ENCODE assay signal across 1 cellular context in the genomic region with DNA sequence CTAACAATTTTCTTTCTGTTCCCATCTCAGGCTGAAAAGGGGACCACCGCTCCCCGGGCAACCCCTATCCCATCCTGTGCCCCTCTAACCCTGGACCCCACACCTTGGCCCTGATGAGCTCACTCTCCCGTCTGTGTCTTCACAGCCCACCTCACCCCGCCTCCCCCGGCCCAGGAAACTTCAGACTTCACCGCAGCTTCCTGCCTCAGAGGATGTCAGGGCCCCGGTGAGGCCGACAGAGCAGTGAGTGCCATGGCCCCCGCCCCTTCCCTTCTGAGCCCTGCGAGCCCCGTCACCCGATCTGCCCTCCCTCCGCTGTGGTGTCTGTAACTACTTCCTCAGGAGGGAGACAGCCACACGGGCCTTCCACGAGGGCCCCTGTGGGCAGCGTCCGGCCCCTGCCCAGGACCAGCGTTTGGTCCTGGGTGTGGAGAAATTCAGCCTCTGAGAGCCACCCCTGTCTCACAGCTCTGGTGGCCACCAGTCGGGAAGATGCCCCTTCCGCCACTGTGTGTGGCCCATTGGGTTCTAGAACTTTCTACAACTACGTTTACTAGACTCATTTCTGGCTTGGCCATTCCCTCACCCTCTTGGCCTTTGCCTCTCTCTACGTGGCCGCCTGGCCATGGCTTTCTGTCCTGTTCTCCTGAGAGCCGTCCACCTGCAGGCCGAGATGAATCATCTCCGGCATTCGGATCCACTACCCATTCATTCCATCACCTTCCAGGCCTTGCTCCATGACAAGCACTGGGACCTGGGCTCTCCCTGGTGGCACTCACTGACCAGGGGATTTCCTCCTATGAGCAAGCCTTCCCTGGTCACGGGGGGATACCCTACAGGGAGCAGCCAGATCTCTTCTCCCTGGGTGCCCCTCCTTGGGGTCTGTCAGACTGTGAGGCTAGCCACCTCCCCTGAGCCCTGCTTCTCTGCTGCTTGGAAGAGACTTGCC.
TF ChIP-seq lines count a peak whose summit lies in the region.

No MANE protein-coding gene starts in this region.

TF ChIP-seq in endothelial cell of umbilical vein, 7 proteins besides CTCF, POLR2A, EP300 and RAD21 (continued from another document):
- TF ChIP-seq MYC (IDR thresholded peaks at IDR 0.05; ENCODE audit: low read depth, low read length) (no peak), JUN (IDR thresholded peaks at IDR 0.05; ENCODE audit: borderline replicate concordance, insufficient read depth, insufficient read length, low read depth) (no peak), EZH2 (IDR thresholded peaks at IDR 0.05; ENCODE audit: borderline replicate concordance, low read depth, low read length, severe bottlenecking) (no peak), POLR2AphosphoS5 (IDR thresholded peaks at IDR 0.05; ENCODE audit: insufficient read depth, low read depth, low read length) (no peak), FOS (IDR thresholded peaks at IDR 0.05; ENCODE audit: borderline replicate concordance, insufficient read depth, low read length) (no peak)
